In genomic region chr9:124658165-124659017, GRCh38 we compare ENCODE assay signal across 8 cellular contexts.
DNase-seq lines count a peak whose midpoint lies in the region; TF ChIP-seq lines count a peak whose summit lies in the region.

No MANE protein-coding gene starts in this region.

- no peak overlapping the region; the same call in 1 of the 2 replicates for H2AFZ ChIP-seq in SK-N-SH (ENCODE audit: low read depth)

- H3K4me2 ChIP-seq in SK-N-SH, result peak overlapping the region; percentile 64

- peaks cover 50% of the 10 kb centered on the region for H3K79me2 ChIP-seq in SK-N-SH (ENCODE audit: insufficient read depth)

- H3K4me3 ChIP-seq in HFF-Myc (replicated peaks; ENCODE audit: low read depth, low read length) (peak overlapping the region; percentile 49), SK-N-SH (ENCODE audit: low read depth in 2 of 2, low read length in 1 of 2) (peak overlapping the region; percentile 83 to 85), cardiac fibroblast (replicated peaks in 1 of 2; ENCODE audit: low read depth in 2 of 2, low read length in 2 of 2) (peak overlapping the region; percentile 45 to 62), iPS-20b (ENCODE audit: low read length) (peak overlapping the region; percentile 75), skeletal muscle cell (ENCODE audit: low read depth, low read length) (peak overlapping the region; percentile 66)

- WGBS in SK-N-SH (ENCODE audit: low lambda C conversion rate), result under 1% methylated on average over 14 of the region's 14 CpGs

- POLR2A ChIA-PET in SK-N-SH (lab: Yijun Ruan, JAX), result interaction anchor here (0.6 to 2.5 kb wide), 7 partner anchors 27 to 1568 kb away, joined by 3 to 17 read pairs (median 3); no protein-coding TSS in a partner anchor

- TF ChIP-seq EP300 in SK-N-SH (IDR thresholded peaks at IDR 0.05; ENCODE audit: borderline replicate concordance in 1 of 2, low read depth in 1 of 2, low read length in 1 of 2), result no peak

- H4K20me1 ChIP-seq in SK-N-SH (ENCODE audit: insufficient read depth), result no peaks in the 10 kb centered on the region

- peak overlapping the region; percentile 99 for H3K9ac ChIP-seq in SK-N-SH
- H3K9ac ChIP-seq in iPS-20b (ENCODE audit: low read depth, low read length), result peak overlapping the region; percentile 77

- peaks cover 0 to 5% of the 10 kb centered on the region in 2 experiments for H3K36me3 ChIP-seq in SK-N-SH (replicated peaks in 1 of 2; ENCODE audit: control insufficient read depth in 1 of 2, insufficient read depth in 2 of 2, low read length in 1 of 2)
- H3K36me3 ChIP-seq in iPS-20b (ENCODE audit: insufficient read depth, low read depth, low read length), result no peaks in the 10 kb centered on the region

- TF ChIP-seq RAD21 in SK-N-SH (IDR thresholded peaks at IDR 0.05; ENCODE audit: low read length), result no peak

- no peaks in the 10 kb centered on the region for H3K9me3 ChIP-seq in SK-N-SH
- no peaks in the 10 kb centered on the region for H3K9me3 ChIP-seq in iPS-20b (ENCODE audit: insufficient read depth, low read depth, low read length)

- peak; percentile 79 for DNase-seq in GM10266 (ENCODE audit: extremely low spot score)
- peak; percentile 92 for DNase-seq in HFF-Myc (ENCODE audit: extremely low read depth, low read depth)
- DNase-seq in NAMALWA (ENCODE audit: low spot score), result peak; percentile 98
- peak; percentile 76 for DNase-seq in SK-N-SH
- peak; percentile 96 to 97 for DNase-seq in cardiac fibroblast (ENCODE audit: low read depth in 2 of 2)
- peak; percentile 95 for DNase-seq in skeletal muscle cell (ENCODE audit: low read depth)
- DNase-seq in NK-92 treated with Interleukin-12 subunit alpha and Interleukin-12 subunit beta, amount 100 ng/mL, for 24 hours (lab: John Stamatoyannopoulos, UW), result no peak

- peak overlapping the region; percentile 97 to 100 for H3K27ac ChIP-seq in SK-N-SH (ENCODE audit: low read depth in 2 of 2, low read length in 1 of 2)
- peak overlapping the region; percentile 11 for H3K27ac ChIP-seq in iPS-20b (ENCODE audit: low read length)

- CTCF ChIA-PET in SK-N-SH (lab: Yijun Ruan, JAX), result interaction anchor here (0.8 to 11.8 kb wide), 9 partner anchors 12 to 114 kb away, joined by 3 to 83 read pairs (median 3); no protein-coding TSS in a partner anchor

- H3K4me1 ChIP-seq in SK-N-SH (ENCODE audit: control insufficient read depth in 1 of 2, insufficient read depth in 2 of 2, low read depth in 1 of 2, low read length in 1 of 2) (peaks cover 30% of the 10 kb centered on the region in 2 experiments; a peak in 3 of 4 replicates), iPS-20b (ENCODE audit: insufficient read depth, low read length) (peaks cover 35% of the 10 kb centered on the region)

- H3K9me2 ChIP-seq in SK-N-SH, result no peaks in the 10 kb centered on the region

- H3K27me3 ChIP-seq in SK-N-SH (ENCODE audit: insufficient read depth) (no peaks in the 10 kb centered on the region), iPS-20b (ENCODE audit: insufficient read depth, low read length) (no peaks in the 10 kb centered on the region)

- TF ChIP-seq CTCF in GM10266 (IDR thresholded peaks at IDR 0.05; ENCODE audit: control insufficient read depth, insufficient read depth, low read depth, missing control alignments), result no peak
- no peak for TF ChIP-seq CTCF in HFF-Myc (IDR thresholded peaks at IDR 0.05; ENCODE audit: low read depth, low read length, missing control alignments)
- no peak for TF ChIP-seq CTCF in SK-N-SH (IDR thresholded peaks at IDR 0.05)
- no peak for TF ChIP-seq CTCF in cardiac fibroblast (IDR thresholded peaks at IDR 0.05; ENCODE audit: low read depth, low read length)

- H3F3A ChIP-seq in SK-N-SH (replicated peaks; ENCODE audit: insufficient read depth), result peaks cover 23% of the 10 kb centered on the region

TF ChIP-seq in SK-N-SH, 30 proteins besides CTCF, POLR2A, EP300 and RAD21 (continues in another document):
- no peak for TF ChIP-seq ZBTB33 (IDR thresholded peaks at IDR 0.05; ENCODE audit: borderline replicate concordance, low read depth)
- TF ChIP-seq FOSL2 (IDR thresholded peaks at IDR 0.05; ENCODE audit: borderline replicate concordance, low read depth), result no peak
- TF ChIP-seq USF2 (IDR thresholded peaks at IDR 0.05; ENCODE audit: borderline replicate concordance, low read depth, low read length), result peak; percentile 62
- peak; percentile 37; the same call in 1 of the 2 replicates for TF ChIP-seq NFIC (IDR thresholded peaks at IDR 0.05; ENCODE audit: borderline replicate concordance)
- TF ChIP-seq POLR2AphosphoS5 (IDR thresholded peaks at IDR 0.05; ENCODE audit: low read depth, low read length), result peak; percentile 99
- TF ChIP-seq TEAD4 (IDR thresholded peaks at IDR 0.05; ENCODE audit: borderline replicate concordance, insufficient read depth), result no peak; the same call in 1 of the 2 replicates
- TF ChIP-seq SIN3A (IDR thresholded peaks at IDR 0.05; ENCODE audit: borderline replicate concordance, low read depth, low read length), result peak; percentile 76; the same call in 1 of the 2 replicates
- TF ChIP-seq FOXM1 (IDR thresholded peaks at IDR 0.05; ENCODE audit: low read depth), result no peak
- peak; percentile 21; the same call in 1 of the 2 replicates for TF ChIP-seq TCF12 (IDR thresholded peaks at IDR 0.05)
- peak; percentile 97 for TF ChIP-seq TAF1 (IDR thresholded peaks at IDR 0.05; ENCODE audit: borderline replicate concordance, low read depth, low read length)
- TF ChIP-seq SMC3 (IDR thresholded peaks at IDR 0.05; ENCODE audit: low read depth, low read length), result no peak
- TF ChIP-seq CHD2 (IDR thresholded peaks at IDR 0.05; ENCODE audit: low read length, partially characterized antibody), result peak; percentile 36
- TF ChIP-seq RFX5 (IDR thresholded peaks at IDR 0.05; ENCODE audit: low read length), result peak; percentile 76; the same call in 1 of the 2 replicates
- 0 out of 2 replicates have a peak, but pooled peaks have one; percentile 18 for TF ChIP-seq JUND (IDR thresholded peaks at IDR 0.05)
- TF ChIP-seq EZH2phosphoT487 (IDR thresholded peaks at IDR 0.05; ENCODE audit: borderline replicate concordance, low read depth), result no peak
- TF ChIP-seq REST (IDR thresholded peaks at IDR 0.05; ENCODE audit: low read depth, low read length), result peak; percentile 59; the same call in 1 of the 2 replicates
- no peak for TF ChIP-seq NRF1 (IDR thresholded peaks at IDR 0.05; ENCODE audit: low read depth, low read length)
- TF ChIP-seq MAX (IDR thresholded peaks at IDR 0.05; ENCODE audit: low read depth), result no peak
